In genomic region chr2:236167297-236168109, GRCh38 we compare ENCODE assay signal across 8 cellular contexts. TPM values are rescaled to one million over a fixed set of nuclear protein-coding genes. Genes with fewer than 3 reads are reported as not detected.
DNase-seq lines count a peak whose midpoint lies in the region; ATAC-seq, FAIRE-seq and TF ChIP-seq lines count a peak whose summit lies in the region.

No MANE protein-coding gene starts in this region.

- H3K27ac ChIP-seq in astrocyte (ENCODE audit: low read depth, low read length) (peak overlapping the region; percentile 38), vagina (no peak overlapping the region)
- H3K27ac ChIP-seq in CD8-positive, alpha-beta T cell (ENCODE audit: low read depth, low read length) = no peak overlapping the region

- POLR2A ChIA-PET in activated CD4-positive, alpha-beta T cell treated with anti-CD3 and anti-CD28 coated beads, Interleukin-2, amount 10 ng/mL, durations not matched to agents 7 days and 5 days (lab: Charles Lee) = no interaction called here
- POLR2A ChIA-PET in CD8-positive, alpha-beta T cell (lab: Charles Lee) = no interaction called here

- H3K79me2 ChIP-seq in astrocyte (ENCODE audit: insufficient read depth, low read length) = peaks cover 5% of the 10 kb centered on the region

- intact Hi-C loops in vagina (cut with DNase I) = no loop called here
- intact Hi-C loops in CD8-positive, alpha-beta T cell (cut with DNase I, micrococcal nuclease) = no loop called here

- peak overlapping the region; percentile 75 for H3K9ac ChIP-seq in astrocyte (ENCODE audit: low read length)

- H3K36me3 ChIP-seq in astrocyte (ENCODE audit: insufficient read depth, low read length) = no peaks in the 10 kb centered on the region
- H3K36me3 ChIP-seq in kidney epithelial cell (ENCODE audit: control insufficient read depth, insufficient read depth, low read length) = no peaks in the 10 kb centered on the region
- H3K36me3 ChIP-seq in vagina = no peaks in the 10 kb centered on the region
- H3K36me3 ChIP-seq in CD8-positive, alpha-beta T cell (ENCODE audit: insufficient read depth, low read length) = no peaks in the 10 kb centered on the region

- ATAC-seq in GM21526 (IDR thresholded peaks at IDR 0.05; ENCODE audit: low FRiP score, unreplicated experiment) = no peak
- no peak for ATAC-seq in CD8-positive, alpha-beta T cell

- H4K20me1 ChIP-seq in astrocyte (ENCODE audit: insufficient read depth, low read length) = peaks cover 2% of the 10 kb centered on the region

- H3K4me1 Mint-ChIP-seq in astrocyte (ENCODE audit: low read depth, unreplicated experiment) = peaks cover 5% of the 10 kb centered on the region
- H3K4me1 Mint-ChIP-seq in activated CD4-positive, alpha-beta T cell treated with anti-CD3 and anti-CD28 coated beads, Interleukin-2, amount 10 ng/mL, durations not matched to agents 7 days and 5 days = peaks cover 3% of the 10 kb centered on the region
- H3K4me1 Mint-ChIP-seq in CD8-positive, alpha-beta T cell (ENCODE audit: low read depth) = peaks cover 17% of the 10 kb centered on the region

- H3K27ac Mint-ChIP-seq in astrocyte (ENCODE audit: unreplicated experiment) = no peak overlapping the region
- H3K27ac Mint-ChIP-seq in activated CD4-positive, alpha-beta T cell treated with anti-CD3 and anti-CD28 coated beads, Interleukin-2, amount 10 ng/mL, durations not matched to agents 7 days and 5 days = no peak overlapping the region
- no peak overlapping the region for H3K27ac Mint-ChIP-seq in CD8-positive, alpha-beta T cell

- no peak overlapping the region for H3K4me3 Mint-ChIP-seq in astrocyte (ENCODE audit: unreplicated experiment)
- H3K4me3 Mint-ChIP-seq in activated CD4-positive, alpha-beta T cell treated with anti-CD3 and anti-CD28 coated beads, Interleukin-2, amount 10 ng/mL, durations not matched to agents 7 days and 5 days = no peak overlapping the region
- H3K4me3 Mint-ChIP-seq in CD8-positive, alpha-beta T cell = no peak overlapping the region

- H3K9me3 Mint-ChIP-seq in astrocyte (ENCODE audit: unreplicated experiment) = peaks cover 30% of the 10 kb centered on the region
- peaks cover 2% of the 10 kb centered on the region for H3K9me3 Mint-ChIP-seq in activated CD4-positive, alpha-beta T cell treated with anti-CD3 and anti-CD28 coated beads, Interleukin-2, amount 10 ng/mL, durations not matched to agents 7 days and 5 days
- no peaks in the 10 kb centered on the region for H3K9me3 Mint-ChIP-seq in CD8-positive, alpha-beta T cell

- peaks cover 64% of the 10 kb centered on the region for H3K27me3 ChIP-seq in astrocyte (ENCODE audit: insufficient read depth, low read length)
- peaks cover 89% of the 10 kb centered on the region for H3K27me3 ChIP-seq in kidney epithelial cell (ENCODE audit: control insufficient read depth, insufficient read depth, low read length)
- H3K27me3 ChIP-seq in vagina = peaks cover 45% of the 10 kb centered on the region
- peaks cover 8% of the 10 kb centered on the region for H3K27me3 ChIP-seq in CD8-positive, alpha-beta T cell (ENCODE audit: insufficient read depth, low read length)

- peaks cover 3% of the 10 kb centered on the region for H3K36me3 Mint-ChIP-seq in astrocyte (ENCODE audit: low read depth, unreplicated experiment)
- peaks cover 3% of the 10 kb centered on the region for H3K36me3 Mint-ChIP-seq in activated CD4-positive, alpha-beta T cell treated with anti-CD3 and anti-CD28 coated beads, Interleukin-2, amount 10 ng/mL, durations not matched to agents 7 days and 5 days (ENCODE audit: low read depth)
- H3K36me3 Mint-ChIP-seq in CD8-positive, alpha-beta T cell = no peaks in the 10 kb centered on the region

- peak overlapping the region; percentile 90 for H3K4me2 ChIP-seq in astrocyte (ENCODE audit: low read length)

- H3K4me1 ChIP-seq in astrocyte (ENCODE audit: insufficient read depth, low read length) = peaks cover 25% of the 10 kb centered on the region
- peaks cover 58% of the 10 kb centered on the region for H3K4me1 ChIP-seq in vagina
- no peaks in the 10 kb centered on the region for H3K4me1 ChIP-seq in CD8-positive, alpha-beta T cell (ENCODE audit: insufficient read depth, low read length)

- CTCF ChIA-PET in activated CD4-positive, alpha-beta T cell treated with anti-CD3 and anti-CD28 coated beads, Interleukin-2, amount 10 ng/mL, durations not matched to agents 7 days and 5 days (lab: Charles Lee) = interaction anchor here (0.6 kb wide), 1 partner anchor 22 kb away, joined by 3 read pairs; no protein-coding TSS in a partner anchor
- CTCF ChIA-PET in CD8-positive, alpha-beta T cell (lab: Charles Lee) = no interaction called here

- DNase-seq in activated CD8-positive, alpha-beta memory T cell treated with anti-CD3 and anti-CD28 coated beads, Interleukin-2, amount 50 U/mL, for 48 hours = peak; percentile 56
- no peak for DNase-seq in activated CD8-positive, alpha-beta memory T cell treated with anti-CD3 and anti-CD28 coated beads for 24 hours
- DNase-seq in astrocyte (ENCODE audit: low read depth) = peak; percentile 44
- no peak for DNase-seq in kidney epithelial cell (ENCODE audit: low read depth)
- no peak for DNase-seq in vagina (ENCODE audit: extremely low spot score in 2 of 2)
- DNase-seq in activated CD4-positive, alpha-beta T cell treated with anti-CD3 and anti-CD28 coated beads, Interleukin-2, amount 10 ng/mL, durations not matched to agents 7 days and 5 days = no peak
- DNase-seq in CD8-positive, alpha-beta T cell = no peak

- TF ChIP-seq POLR2A in vagina (IDR thresholded peaks at IDR 0.05) = no peak

- H3K4me3 ChIP-seq in astrocyte (ENCODE audit: insufficient read depth, low read depth, low read length) (peak overlapping the region; percentile 65), kidney epithelial cell (ENCODE audit: low read depth, low read length) (peak overlapping the region; percentile 40), vagina (peak overlapping the region; percentile 24 to 41)
- no peak overlapping the region for H3K4me3 ChIP-seq in CD8-positive, alpha-beta T cell (ENCODE audit: low read depth, low read length)

- H3K9me3 ChIP-seq in astrocyte (ENCODE audit: insufficient read depth, low read depth, low read length) (no peaks in the 10 kb centered on the region), vagina (no peaks in the 10 kb centered on the region)
- no peaks in the 10 kb centered on the region for H3K9me3 ChIP-seq in CD8-positive, alpha-beta T cell (ENCODE audit: low read length)

- peak overlapping the region; percentile 84 for H2AFZ ChIP-seq in astrocyte (ENCODE audit: low read depth, low read length)

- no peak for FAIRE-seq in astrocyte (lab: Jason Lieb, UNC)

- H3K27me3 Mint-ChIP-seq in astrocyte (ENCODE audit: low read depth, unreplicated experiment) = peaks cover 58% of the 10 kb centered on the region
- peaks cover 62% of the 10 kb centered on the region for H3K27me3 Mint-ChIP-seq in activated CD4-positive, alpha-beta T cell treated with anti-CD3 and anti-CD28 coated beads, Interleukin-2, amount 10 ng/mL, durations not matched to agents 7 days and 5 days
- H3K27me3 Mint-ChIP-seq in CD8-positive, alpha-beta T cell (ENCODE audit: low read depth) = peaks cover 45% of the 10 kb centered on the region

- no peak for TF ChIP-seq CTCF in astrocyte (IDR thresholded peaks at IDR 0.05; ENCODE audit: insufficient read depth, low read depth, low read length)
- no peak for TF ChIP-seq CTCF in kidney epithelial cell (IDR thresholded peaks at IDR 0.05; ENCODE audit: insufficient read depth, low read length, poor library complexity, severe bottlenecking)
- no peak for TF ChIP-seq CTCF in vagina (IDR thresholded peaks at IDR 0.05)
- TF ChIP-seq CTCF in CD8-positive, alpha-beta T cell (IDR thresholded peaks at IDR 0.05) = no peak

RNA-seq across cellular contexts. Expression of gene GBX2, which starts 0.7 kb away (rescaled TPM):
- 1.2 and 1.8 TPM in 2 replicates for total RNA-seq in astrocyte
- 0.84 and 3.0 TPM in 2 replicates for total RNA-seq in kidney epithelial cell
- not detected for total RNA-seq in vagina
- not detected for total RNA-seq in activated CD4-positive, alpha-beta T cell treated with anti-CD3 and anti-CD28 coated beads, Interleukin-2, amount 10 ng/mL, durations not matched to agents 7 days and 5 days
- total RNA-seq in CD8-positive, alpha-beta T cell = not detected

Comparison
In these comparisons a context has a peak if more than half of its experiments do, and no peak if none do; other contexts are left out.
1. DNase-seq: peak in activated CD8-positive, alpha-beta memory T cell treated with anti-CD3 and anti-CD28 coated beads, Interleukin-2, amount 50 U/mL, for 48 hours (single experiment) and astrocyte (single experiment); none in activated CD8-positive, alpha-beta memory T cell treated with anti-CD3 and anti-CD28 coated beads for 24 hours (single experiment), kidney epithelial cell (single experiment), vagina (0 of 2), activated CD4-positive, alpha-beta T cell treated with anti-CD3 and anti-CD28 coated beads, Interleukin-2, amount 10 ng/mL, durations not matched to agents 7 days and 5 days (single experiment) and CD8-positive, alpha-beta T cell (0 of 7).